12 cellular contexts compared by ENCODE assay signal in genomic region chr9:107644774-107645463, GRCh38.
DNase-seq lines count a peak whose midpoint lies in the region; ATAC-seq and TF ChIP-seq lines count a peak whose summit lies in the region.
"Had no signal": no experiment of that assay in that cellular context is flagged by ENCODE, and none has a peak within 500 bp of the region (broad histone marks: within the 10 kb centered on the region; RNA-seq: fewer than 3 reads in every experiment).

No MANE protein-coding gene starts in this region.

- no peak for TF ChIP-seq POLR2A in sigmoid colon (IDR thresholded peaks at IDR 0.05)

- DNase-seq in EH (ENCODE audit: low read depth) (peak; percentile 30), dermis microvascular lymphatic vessel endothelial cell (ENCODE audit: low read depth in 2 of 2) (peak; percentile 78 to 81), left lung (peak in 1 of 2 donors; percentile 78), sigmoid colon (peak; percentile 82), Karpas-422 (no peak)
- DNase-seq: activated naive CD4-positive, alpha-beta T cell treated with anti-CD3 and anti-CD28 coated beads, Interleukin-2, amount 50 U/mL, for 16 hours; H9; NCI-H1092; stimulated activated CD8-positive, alpha-beta memory T cell treated with anti-CD3 and anti-CD28 coated beads, Interleukin-4, amount 100 ng/mL, for 48 hours had no signal

- intact Hi-C loops in left lung (cut with DNase I) = no loop called here
- intact Hi-C loops in sigmoid colon (cut with DNase I) = no loop called here

- H3K4me1 ChIP-seq in left lung = peaks cover 0 to 16% of the 10 kb centered on the region in 2 donors
- H3K4me1 ChIP-seq in sigmoid colon = no peaks in the 10 kb centered on the region
- no peaks in the 10 kb centered on the region for H3K4me1 ChIP-seq in Karpas-422 (ENCODE audit: low read length)

- no peak overlapping the region for H3K4me2 ChIP-seq in Karpas-422 (ENCODE audit: low read depth, low read length, poor library complexity, severe bottlenecking)

- peak; percentile 87 for ATAC-seq in left lung
- ATAC-seq in HG03354 (IDR thresholded peaks at IDR 0.05; ENCODE audit: poor library complexity, severe bottlenecking, unreplicated experiment) = no peak
- ATAC-seq in GM19455 (IDR thresholded peaks at IDR 0.05; ENCODE audit: unreplicated experiment) = no peak
- no peak for ATAC-seq in HG03108 (IDR thresholded peaks at IDR 0.05; ENCODE audit: unreplicated experiment)

- H2AFZ ChIP-seq in Karpas-422 (ENCODE audit: low read length) = no peak overlapping the region

- H3K27me3 ChIP-seq in left lung (no peaks in the 10 kb centered on the region), sigmoid colon (no peaks in the 10 kb centered on the region), Karpas-422 (ENCODE audit: low read length) (no peaks in the 10 kb centered on the region)

- no peaks in the 10 kb centered on the region for H3K79me2 ChIP-seq in Karpas-422 (ENCODE audit: low read length)

- no peaks in the 10 kb centered on the region for H3K9me2 ChIP-seq in Karpas-422 (replicated peaks; ENCODE audit: insufficient read depth, low read length)

- no peaks in the 10 kb centered on the region for H4K20me1 ChIP-seq in Karpas-422 (ENCODE audit: insufficient read depth, low read depth, low read length)

- 42 to 46% methylated on average over 4 of the region's 4 CpGs for WGBS in sigmoid colon, 2 donors

- H3K27ac ChIP-seq in left lung = peak overlapping the region; percentile 41 to 63
- H3K27ac ChIP-seq in sigmoid colon = peak overlapping the region in 2 of 4 donors; percentile 19
- no peak overlapping the region for H3K27ac ChIP-seq in Karpas-422 (ENCODE audit: low read length)

- H3K9me3 ChIP-seq in left lung = no peaks in the 10 kb centered on the region
- no peaks in the 10 kb centered on the region for H3K9me3 ChIP-seq in sigmoid colon
- no peaks in the 10 kb centered on the region for H3K9me3 ChIP-seq in Karpas-422 (ENCODE audit: low read length)

- H3K36me3 ChIP-seq in left lung = no peaks in the 10 kb centered on the region
- H3K36me3 ChIP-seq in sigmoid colon = no peaks in the 10 kb centered on the region
- H3K36me3 ChIP-seq in Karpas-422 (ENCODE audit: insufficient read depth, low read length) = no peaks in the 10 kb centered on the region

- H3K4me3 ChIP-seq in left lung = no peak overlapping the region
- H3K4me3 ChIP-seq in sigmoid colon = no peak overlapping the region
- no peak overlapping the region for H3K4me3 ChIP-seq in Karpas-422 (ENCODE audit: low read length)

- TF ChIP-seq EP300 in sigmoid colon (IDR thresholded peaks at IDR 0.05) = no peak

- no peak for TF ChIP-seq CTCF in left lung (IDR thresholded peaks at IDR 0.05)
- TF ChIP-seq CTCF in sigmoid colon (IDR thresholded peaks at IDR 0.05) = no peak

- H3K9ac ChIP-seq in Karpas-422 (ENCODE audit: low read length) = no peak overlapping the region
